In genomic region chr2:20005067-20005627, GRCh38 we compare ENCODE assay signal across 2 cellular contexts.
TF ChIP-seq lines count a peak whose summit lies in the region.

No MANE protein-coding gene starts in this region.

TF ChIP-seq in HepG2, 621 proteins besides CTCF, POLR2A, EP300 and RAD21 (continues in another document):
- TF ChIP-seq KDM4B (CRISPR knock-in tag; IDR thresholded peaks at IDR 0.05) (0 out of 2 replicates have a peak, but pooled peaks have one; percentile 32), ARNT2 (CRISPR knock-in tag; IDR thresholded peaks at IDR 0.05; ENCODE audit: low read depth) (peak; percentile 15; the same call in 1 of the 2 replicates), ISL2 (CRISPR knock-in tag; IDR thresholded peaks at IDR 0.05) (peak; percentile 87; the same call in 1 of the 2 replicates), TCF7 (IDR thresholded peaks at IDR 0.05; ENCODE audit: low read depth) (peak; percentile 48), ZBTB33 (CRISPR knock-in tag; IDR thresholded peaks at IDR 0.05) (peak; percentile 55; the same call in 1 of the 2 replicates), ATF1 (CRISPR knock-in tag; IDR thresholded peaks at IDR 0.05) (peak; percentile 66), BCL6 (CRISPR knock-in tag; IDR thresholded peaks at IDR 0.05) (peak; percentile 55; the same call in 1 of the 2 replicates), SATB2 (CRISPR knock-in tag; IDR thresholded peaks at IDR 0.05) (no peak), SPEN (CRISPR knock-in tag; IDR thresholded peaks at IDR 0.05; ENCODE audit: low read depth) (no peak), STAG1 (CRISPR knock-in tag; IDR thresholded peaks at IDR 0.05) (peak; percentile 6; the same call in 1 of the 2 replicates), ZSCAN25 (CRISPR knock-in tag; IDR thresholded peaks at IDR 0.05) (peak; percentile 57; the same call in 1 of the 2 replicates), NFE2 (CRISPR knock-in tag; IDR thresholded peaks at IDR 0.05) (no peak), ARID5B (CRISPR knock-in tag; IDR thresholded peaks at IDR 0.05) (peak; percentile 91), FOXP4 (CRISPR knock-in tag; IDR thresholded peaks at IDR 0.05) (peak; percentile 57; the same call in 1 of the 2 replicates), THRA (CRISPR knock-in tag; IDR thresholded peaks at IDR 0.05; ENCODE audit: borderline replicate concordance) (peak; percentile 60; the same call in 1 of the 2 replicates)

TF ChIP-seq in SK-N-SH treated with all-trans-retinoic acid at 6 μM for 48 hours, 23 proteins besides CTCF, POLR2A, EP300 and RAD21:
- 0 out of 2 replicates have a peak, but pooled peaks have one; percentile 36 for TF ChIP-seq TSHZ2 (CRISPR knock-in tag; IDR thresholded peaks at IDR 0.05)
- TF ChIP-seq SNAI2 (CRISPR knock-in tag; IDR thresholded peaks at IDR 0.05), result no peak
